In the genomic region with DNA sequence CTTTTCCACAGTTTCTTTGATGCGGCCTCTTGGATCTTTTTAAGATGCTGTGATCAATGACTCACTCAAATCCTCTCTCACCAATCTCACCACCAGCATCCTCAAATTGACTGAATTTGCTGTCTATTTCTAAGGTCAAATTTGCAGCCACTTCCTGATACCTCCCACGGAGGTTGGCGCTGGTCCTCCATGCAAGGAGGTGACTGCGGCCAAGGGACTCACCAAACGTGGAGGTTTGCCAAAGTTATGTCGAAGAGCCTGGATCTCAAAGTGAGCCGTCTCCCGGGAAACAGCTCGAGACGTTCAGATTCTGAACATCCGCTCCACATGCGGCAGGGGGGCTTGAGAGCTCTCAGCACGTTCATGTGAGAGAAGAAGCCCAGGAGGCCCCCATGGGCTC, we compare ENCODE assay signal across 2 cellular contexts.
A peak's percentile ranks its signal among the peaks of the same experiment; 100 is the strongest.
TF ChIP-seq lines count a peak whose summit lies in the region.

No MANE protein-coding gene starts in this region.

TF ChIP-seq in SK-N-SH, 30 proteins besides CTCF, POLR2A, EP300 and RAD21 (continued from another document):
- TF ChIP-seq, protein P1, sequence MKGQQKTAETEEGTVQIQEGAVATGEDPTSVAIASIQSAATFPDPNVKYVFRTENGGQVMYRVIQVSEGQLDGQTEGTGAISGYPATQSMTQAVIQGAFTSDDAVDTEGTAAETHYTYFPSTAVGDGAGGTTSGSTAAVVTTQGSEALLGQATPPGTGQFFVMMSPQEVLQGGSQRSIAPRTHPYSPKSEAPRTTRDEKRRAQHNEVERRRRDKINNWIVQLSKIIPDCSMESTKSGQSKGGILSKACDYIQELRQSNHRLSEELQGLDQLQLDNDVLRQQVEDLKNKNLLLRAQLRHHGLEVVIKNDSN (IDR thresholded peaks at IDR 0.05; ENCODE audit: borderline replicate concordance, low read depth): no peak
- TF ChIP-seq NFIC (IDR thresholded peaks at IDR 0.05; ENCODE audit: borderline replicate concordance): peak; percentile 50
- TF ChIP-seq RXRA (IDR thresholded peaks at IDR 0.05; ENCODE audit: borderline replicate concordance, low read depth): no peak
- TF ChIP-seq REST (IDR thresholded peaks at IDR 0.05; ENCODE audit: low read depth, low read length): no peak
- TF ChIP-seq EZH2phosphoT487 (IDR thresholded peaks at IDR 0.05; ENCODE audit: borderline replicate concordance, low read depth): no peak
- no peak for TF ChIP-seq SMC3 (IDR thresholded peaks at IDR 0.05; ENCODE audit: low read depth, low read length)
- TF ChIP-seq TCF12 (IDR thresholded peaks at IDR 0.05): peak; percentile 26; the same call in 1 of the 2 replicates
- TF ChIP-seq, protein P2, sequence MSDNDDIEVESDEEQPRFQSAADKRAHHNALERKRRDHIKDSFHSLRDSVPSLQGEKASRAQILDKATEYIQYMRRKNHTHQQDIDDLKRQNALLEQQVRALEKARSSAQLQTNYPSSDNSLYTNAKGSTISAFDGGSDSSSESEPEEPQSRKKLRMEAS (IDR thresholded peaks at IDR 0.05; ENCODE audit: low read depth): no peak
- TF ChIP-seq TAF1 (IDR thresholded peaks at IDR 0.05; ENCODE audit: borderline replicate concordance, low read depth, low read length): no peak
- TF ChIP-seq TEAD4 (IDR thresholded peaks at IDR 0.05; ENCODE audit: borderline replicate concordance, insufficient read depth): no peak

TF ChIP-seq in SK-N-SH treated with all-trans-retinoic acid at 6 μM for 48 hours, 23 proteins besides CTCF, POLR2A, EP300 and RAD21 (continued from another document):
- TF ChIP-seq, protein P3, sequence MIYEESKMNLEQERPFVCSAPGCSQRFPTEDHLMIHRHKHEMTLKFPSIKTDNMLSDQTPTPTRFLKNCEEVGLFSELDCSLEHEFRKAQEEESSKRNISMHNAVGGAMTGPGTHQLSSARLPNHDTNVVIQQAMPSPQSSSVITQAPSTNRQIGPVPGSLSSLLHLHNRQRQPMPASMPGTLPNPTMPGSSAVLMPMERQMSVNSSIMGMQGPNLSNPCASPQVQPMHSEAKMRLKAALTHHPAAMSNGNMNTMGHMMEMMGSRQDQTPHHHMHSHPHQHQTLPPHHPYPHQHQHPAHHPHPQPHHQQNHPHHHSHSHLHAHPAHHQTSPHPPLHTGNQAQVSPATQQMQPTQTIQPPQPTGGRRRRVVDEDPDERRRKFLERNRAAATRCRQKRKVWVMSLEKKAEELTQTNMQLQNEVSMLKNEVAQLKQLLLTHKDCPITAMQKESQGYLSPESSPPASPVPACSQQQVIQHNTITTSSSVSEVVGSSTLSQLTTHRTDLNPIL (CRISPR knock-in tag; IDR thresholded peaks at IDR 0.05; ENCODE audit: low read depth): no peak
- no peak for TF ChIP-seq RARB (CRISPR knock-in tag; IDR thresholded peaks at IDR 0.05)
- TF ChIP-seq BACH2 (CRISPR knock-in tag; IDR thresholded peaks at IDR 0.05; ENCODE audit: borderline replicate concordance): no peak
